ENCODE assay signal across 8 cellular contexts in the genomic region with DNA sequence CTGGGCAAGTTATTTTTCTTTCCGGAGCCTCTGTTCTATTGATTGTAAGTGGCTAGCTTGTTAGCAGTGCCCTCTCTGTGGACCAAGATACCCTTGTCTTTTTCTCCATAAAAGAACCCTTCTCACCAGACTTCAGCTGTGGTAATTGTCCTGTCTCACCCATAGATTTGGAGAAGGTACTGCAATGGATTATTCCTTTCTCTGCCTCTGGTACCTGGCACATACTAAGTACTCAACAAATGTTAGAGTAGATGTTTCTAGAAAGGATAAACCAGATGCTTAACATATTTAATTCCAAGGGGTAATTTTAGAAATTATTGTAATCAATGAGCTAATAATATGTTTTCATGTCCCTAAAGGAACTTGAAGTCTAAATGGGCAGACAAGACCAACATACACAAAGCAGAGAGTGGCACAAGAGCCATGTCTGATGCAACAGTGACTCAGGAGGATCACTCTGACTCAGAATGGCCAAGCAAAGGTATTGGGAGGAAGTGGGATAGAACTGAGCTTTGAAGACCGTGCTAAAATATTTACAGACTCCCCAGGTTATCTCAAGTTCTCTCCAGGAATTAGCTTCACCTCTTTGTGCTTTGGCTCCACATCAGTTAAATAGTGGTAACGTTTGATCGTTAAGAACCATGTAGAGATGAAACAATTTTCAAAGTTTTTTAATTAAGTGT.
DNase-seq lines count a peak whose midpoint lies in the region; ATAC-seq and TF ChIP-seq lines count a peak whose summit lies in the region.
"Had no signal": no experiment of that assay in that cellular context is flagged by ENCODE, and none has a peak within 500 bp of the region (broad histone marks: within the 10 kb centered on the region; RNA-seq: fewer than 3 reads in every experiment).

No MANE protein-coding gene starts in this region.

- intact Hi-C loops in CD14-positive monocyte (cut with micrococcal nuclease), result no loop called here
- intact Hi-C loops in CD8-positive, alpha-beta T cell (cut with DNase I, micrococcal nuclease), result no loop called here

- POLR2A ChIA-PET in CD8-positive, alpha-beta T cell (lab: Charles Lee), result no interaction called here

- H3K27me3 Mint-ChIP-seq in CD14-positive monocyte (ENCODE audit: low read depth in 3 of 3), result peaks cover 4 to 8% (median 5%) of the 10 kb centered on the region in 3 donors
- peaks cover 30% of the 10 kb centered on the region for H3K27me3 Mint-ChIP-seq in CD8-positive, alpha-beta T cell (ENCODE audit: low read depth)

- H3K27ac Mint-ChIP-seq in CD14-positive monocyte, result no peak overlapping the region
- no peak overlapping the region for H3K27ac Mint-ChIP-seq in CD8-positive, alpha-beta T cell

- H3K4me3 ChIP-seq in OCI-LY3 (ENCODE audit: low read length), result 0 out of 2 replicates have a peak overlapping the region, but pooled peaks have one; percentile 18
- no peak overlapping the region for H3K4me3 ChIP-seq in CD8-positive, alpha-beta T cell (ENCODE audit: low read depth, low read length)

- peaks cover 35% of the 10 kb centered on the region for H3K4me1 ChIP-seq in OCI-LY3 (ENCODE audit: low read length)
- no peaks in the 10 kb centered on the region for H3K4me1 ChIP-seq in CD8-positive, alpha-beta T cell (ENCODE audit: insufficient read depth, low read length)

- no peaks in the 10 kb centered on the region for H3K36me3 ChIP-seq in OCI-LY3 (replicated peaks; ENCODE audit: low read depth, low read length)
- H3K36me3 ChIP-seq in CD8-positive, alpha-beta T cell (ENCODE audit: insufficient read depth, low read length), result no peaks in the 10 kb centered on the region

- no peaks in the 10 kb centered on the region for H4K20me1 ChIP-seq in OCI-LY3 (ENCODE audit: insufficient read depth, low read length)

- no peaks in the 10 kb centered on the region for H3K36me3 Mint-ChIP-seq in CD14-positive monocyte
- H3K36me3 Mint-ChIP-seq in CD8-positive, alpha-beta T cell, result no peaks in the 10 kb centered on the region

- TF ChIP-seq CTCF in OCI-LY3 (IDR thresholded peaks at IDR 0.05; ENCODE audit: low read depth, low read length) (no peak), CD14-positive monocyte (IDR thresholded peaks at IDR 0.05) (no peak)
- no peak for TF ChIP-seq CTCF in CD8-positive, alpha-beta T cell (IDR thresholded peaks at IDR 0.05)

- H3K4me3 Mint-ChIP-seq in CD14-positive monocyte, result no peak overlapping the region
- H3K4me3 Mint-ChIP-seq in CD8-positive, alpha-beta T cell, result no peak overlapping the region

- peak overlapping the region; percentile 63 for H3K27ac ChIP-seq in OCI-LY3 (ENCODE audit: low read length)
- no peak overlapping the region for H3K27ac ChIP-seq in CD8-positive, alpha-beta T cell (ENCODE audit: low read depth, low read length)

- H3K4me2 ChIP-seq in OCI-LY3 (ENCODE audit: low read length), result peak overlapping the region; percentile 37

- peak overlapping the region; percentile 27; the same call in 1 of the 2 replicates for H3K9ac ChIP-seq in OCI-LY3 (ENCODE audit: low read length)

- H3K9me3 Mint-ChIP-seq in CD14-positive monocyte, result peaks cover 0 to 3% (median 0%) of the 10 kb centered on the region in 7 donors
- no peaks in the 10 kb centered on the region for H3K9me3 Mint-ChIP-seq in CD8-positive, alpha-beta T cell

- ATAC-seq in GM19035 (IDR thresholded peaks at IDR 0.05; ENCODE audit: unreplicated experiment), result peak; percentile 81
- ATAC-seq in HG02870 (IDR thresholded peaks at IDR 0.05; ENCODE audit: unreplicated experiment), result peak; percentile 80
- ATAC-seq in CD8-positive, alpha-beta T cell, result no peak

- CTCF ChIA-PET in CD8-positive, alpha-beta T cell (lab: Charles Lee), result no interaction called here

- H3K27me3 ChIP-seq in OCI-LY3 (ENCODE audit: low read depth, low read length), result no peaks in the 10 kb centered on the region
- H3K27me3 ChIP-seq in CD8-positive, alpha-beta T cell (ENCODE audit: insufficient read depth, low read length), result no peaks in the 10 kb centered on the region

- H3K4me1 Mint-ChIP-seq in CD14-positive monocyte, result no peaks in the 10 kb centered on the region
- no peaks in the 10 kb centered on the region for H3K4me1 Mint-ChIP-seq in CD8-positive, alpha-beta T cell (ENCODE audit: low read depth)

- DNase-seq in myocyte (ENCODE audit: low read depth) (peak; percentile 16), CD14-positive monocyte (ENCODE audit: low spot score) (no peak), cerebellar cortex (ENCODE audit: low spot score) (no peak)
- no peak for DNase-seq in CD8-positive, alpha-beta T cell
- DNase-seq: small intestine had no signal

- H3K79me2 ChIP-seq in OCI-LY3 (ENCODE audit: low read length), result no peaks in the 10 kb centered on the region

- H3K9me3 ChIP-seq in OCI-LY3 (ENCODE audit: insufficient read depth, low read length), result no peaks in the 10 kb centered on the region
- no peaks in the 10 kb centered on the region for H3K9me3 ChIP-seq in CD8-positive, alpha-beta T cell (ENCODE audit: low read length)

- H2AFZ ChIP-seq in OCI-LY3 (ENCODE audit: low read depth, low read length), result no peak overlapping the region
